Comparison of ENCODE assay signal across 8 cellular contexts in the genomic region with DNA sequence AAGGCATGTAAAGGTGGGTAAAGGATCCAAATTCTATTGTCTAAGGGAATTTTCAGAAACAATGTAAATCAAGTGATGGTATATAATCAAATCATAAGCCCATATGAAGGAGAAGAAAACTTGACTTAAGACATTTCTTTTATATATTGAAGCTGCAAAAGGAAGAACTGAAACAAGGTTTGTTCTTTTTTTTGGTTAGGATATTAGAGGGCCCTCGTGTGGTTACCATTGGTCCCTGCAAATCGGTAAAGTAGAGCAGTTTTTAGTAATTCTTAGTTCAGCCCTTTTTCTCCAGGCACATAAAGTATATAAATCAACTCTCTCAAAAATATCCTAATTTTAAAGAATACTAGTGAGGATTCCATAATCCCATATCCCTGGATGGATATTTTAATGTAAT.
DNase-seq lines count a peak whose midpoint lies in the region; ATAC-seq and TF ChIP-seq lines count a peak whose summit lies in the region.

No MANE protein-coding gene starts in this region.

- H2BK15ac ChIP-seq in neuronal stem cell (ENCODE audit: low read length) = no peak overlapping the region

- H3K27ac ChIP-seq in CD4-positive, alpha-beta T cell (ENCODE audit: low read depth, low read length) = no peak overlapping the region
- H3K27ac ChIP-seq in stomach (no peak overlapping the region), neuronal stem cell (replicated peaks; ENCODE audit: low read length) (no peak overlapping the region)

- H2BK120ac ChIP-seq in neuronal stem cell (ENCODE audit: low read depth, low read length) = no peak overlapping the region

- no peak overlapping the region for H3K23ac ChIP-seq in neuronal stem cell (ENCODE audit: low read depth, low read length, poor library complexity)

- peak in 3 of 10 experiments; percentile 9 to 37 (median 15) for DNase-seq in CD4-positive, alpha-beta T cell
- DNase-seq in H7 (peak; percentile 26), T-cell (peak in 23 of 34 experiments; percentile 16 to 53 (median 34)), fibroblast of mammary gland (ENCODE audit: low read depth) (peak; percentile 70), stomach (no peak), neuronal stem cell (ENCODE audit: low spot score) (no peak), inferior parietal cortex (ENCODE audit: extremely low spot score) (no peak)

- H3K27me3 Mint-ChIP-seq in CD4-positive, alpha-beta T cell = no peaks in the 10 kb centered on the region
- H3K27me3 Mint-ChIP-seq in T-cell = no peaks in the 10 kb centered on the region

- H3K14ac ChIP-seq in neuronal stem cell (ENCODE audit: low read length) = no peak overlapping the region

- H2BK5ac ChIP-seq in neuronal stem cell (ENCODE audit: low read length) = no peak overlapping the region

- no peaks in the 10 kb centered on the region for H3K9me3 ChIP-seq in CD4-positive, alpha-beta T cell (ENCODE audit: control insufficient read depth, low read length)
- H3K9me3 ChIP-seq in stomach = no peaks in the 10 kb centered on the region
- no peaks in the 10 kb centered on the region for H3K9me3 ChIP-seq in neuronal stem cell (replicated peaks in 1 of 2; ENCODE audit: control insufficient read depth in 2 of 2, insufficient read depth in 1 of 2, low read depth in 1 of 2, low read length in 2 of 2)

- H2BK12ac ChIP-seq in neuronal stem cell (ENCODE audit: low read length) = no peak overlapping the region

- H3K27ac Mint-ChIP-seq in CD4-positive, alpha-beta T cell = peak overlapping the region; percentile 79
- peak overlapping the region; percentile 39 to 68 for H3K27ac Mint-ChIP-seq in T-cell

- H3K4me3 ChIP-seq in H7 (ENCODE audit: insufficient read depth, low read depth, low read length) = no peak overlapping the region
- no peak overlapping the region for H3K4me3 ChIP-seq in fibroblast of mammary gland (ENCODE audit: control insufficient read depth, low read depth, low read length)
- no peak overlapping the region for H3K4me3 ChIP-seq in stomach
- H3K4me3 ChIP-seq in neuronal stem cell (ENCODE audit: low read length in 2 of 2) = no peak overlapping the region

- CTCF ChIA-PET in CD4-positive, alpha-beta T cell (lab: Charles Lee) = interaction anchor here (0.6 to 3.4 kb wide), 26 partner anchors 9 to 209 kb away, joined by 3 to 18 read pairs (median 4); partner anchors contain the start of genes DNAH7 and STK17B
- CTCF ChIA-PET in T-cell (lab: Charles Lee) = interaction anchor here (0.9 to 6.7 kb wide), 35 partner anchors 9 to 209 kb away, joined by 3 to 68 read pairs (median 5); partner anchors contain the start of genes DNAH7 (in 1 of the 2) and STK17B (in 1 of the 2)

- peaks cover 70% of the 10 kb centered on the region for H3K4me1 Mint-ChIP-seq in CD4-positive, alpha-beta T cell (ENCODE audit: low read depth)
- peaks cover 52 to 55% (median 52%) of the 10 kb centered on the region in 3 donors for H3K4me1 Mint-ChIP-seq in T-cell

- H2AFZ ChIP-seq in neuronal stem cell (ENCODE audit: low read length) = no peak overlapping the region

- H3K27me3 ChIP-seq in CD4-positive, alpha-beta T cell (ENCODE audit: control insufficient read depth, insufficient read depth, low read length) = no peaks in the 10 kb centered on the region
- H3K27me3 ChIP-seq in H7 (ENCODE audit: control insufficient read depth, insufficient read depth, low read length) (no peaks in the 10 kb centered on the region), stomach (no peaks in the 10 kb centered on the region), neuronal stem cell (ENCODE audit: control insufficient read depth in 3 of 3, insufficient read depth in 3 of 3, low read depth in 1 of 3, low read length in 3 of 3) (no peaks in the 10 kb centered on the region)

- peak; percentile 59 for ATAC-seq in CD4-positive, alpha-beta T cell (ENCODE audit: poor library complexity)
- ATAC-seq in T-cell (replicated peaks in 1 of 4) (peak; percentile 43 to 58 (median 48)), HG02840 (IDR thresholded peaks at IDR 0.05; ENCODE audit: low FRiP score, unreplicated experiment) (no peak)

- H3K79me1 ChIP-seq in neuronal stem cell (ENCODE audit: low read depth, low read length) = no peaks in the 10 kb centered on the region

- no peak overlapping the region for H3K9ac ChIP-seq in neuronal stem cell (ENCODE audit: low read depth, low read length, poor library complexity)

- peak; percentile 81 for TF ChIP-seq CTCF in CD4-positive, alpha-beta T cell (IDR thresholded peaks at IDR 0.05)
- TF ChIP-seq CTCF in fibroblast of mammary gland (conservative IDR thresholded peaks at IDR 0.05; ENCODE audit: control insufficient read depth, insufficient read depth, low read depth, low read length) (peak; percentile 69), stomach (IDR thresholded peaks at IDR 0.05) (peak in 5 of 7 experiments; percentile 21 to 50 (median 42))

- TF ChIP-seq EP300 in stomach (IDR thresholded peaks at IDR 0.05) = no peak

- no peak overlapping the region for H3K18ac ChIP-seq in neuronal stem cell (ENCODE audit: low read length)

- peaks cover 0 to 18% (median 5%) of the 10 kb centered on the region in 4 donors for H3K4me1 ChIP-seq in stomach
- H3K4me1 ChIP-seq in neuronal stem cell (ENCODE audit: control insufficient read depth in 2 of 2, insufficient read depth in 1 of 2, low read depth in 1 of 2, low read length in 2 of 2) = peaks cover 0 to 2% of the 10 kb centered on the region in 2 donors

- 34 to 47% (median 38%) methylated on average over 2 of the region's 2 CpGs for WGBS in stomach, 5 donors
- no CpG with 5 or more reads among the region's 2 CpGs for WGBS in neuronal stem cell (ENCODE audit: extremely low coverage in 2 of 2, insufficient read length in 2 of 2, insufficient replicate concordance in 1 of 2), 2 donors

- no peak overlapping the region for H3K4ac ChIP-seq in neuronal stem cell (ENCODE audit: low read length)

- H3K4me3 Mint-ChIP-seq in CD4-positive, alpha-beta T cell = peak overlapping the region; percentile 11
- H3K4me3 Mint-ChIP-seq in T-cell = peak overlapping the region in 1 of 3 donors; percentile 55

- H3K4me2 ChIP-seq in neuronal stem cell (ENCODE audit: insufficient read depth, low read length, poor library complexity, severe bottlenecking) = no peak overlapping the region

- H4K8ac ChIP-seq in neuronal stem cell (ENCODE audit: low read depth, low read length) = no peak overlapping the region

- no peak for TF ChIP-seq POLR2A in stomach (IDR thresholded peaks at IDR 0.05)

- H3K9me3 Mint-ChIP-seq in CD4-positive, alpha-beta T cell = no peaks in the 10 kb centered on the region
- H3K9me3 Mint-ChIP-seq in T-cell = no peaks in the 10 kb centered on the region

- H3K36me3 ChIP-seq in H7 (replicated peaks; ENCODE audit: control insufficient read depth, insufficient read depth, low read length) (no peaks in the 10 kb centered on the region), stomach (no peaks in the 10 kb centered on the region), neuronal stem cell (replicated peaks in 1 of 2; ENCODE audit: control insufficient read depth in 2 of 2, insufficient read depth in 2 of 2, low read length in 2 of 2) (no peaks in the 10 kb centered on the region)

- H2AK5ac ChIP-seq in neuronal stem cell (ENCODE audit: low read depth, low read length) = no peak overlapping the region

- H3K36me3 Mint-ChIP-seq in CD4-positive, alpha-beta T cell (ENCODE audit: low read depth) = no peaks in the 10 kb centered on the region
- H3K36me3 Mint-ChIP-seq in T-cell = no peaks in the 10 kb centered on the region

- POLR2A ChIA-PET in CD4-positive, alpha-beta T cell (lab: Charles Lee) = interaction anchor here (0.9 to 3.7 kb wide), 29 partner anchors 9 to 208 kb away, joined by 3 to 60 read pairs (median 7); partner anchors contain the start of genes DNAH7 and STK17B
- POLR2A ChIA-PET in T-cell (lab: Charles Lee) = interaction anchor here (0.5 to 1.9 kb wide), 19 partner anchors 14 to 143 kb away, joined by 3 to 7 read pairs (median 3); partner anchors contain the start of gene STK17B (in 1 of the 2)

- no peak overlapping the region for H4K91ac ChIP-seq in neuronal stem cell (ENCODE audit: low read depth, low read length, poor library complexity)

- intact Hi-C loops in CD4-positive, alpha-beta T cell (cut with DNase I, micrococcal nuclease) = loop anchor here (1.0 to 5.0 kb wide), 10 partner anchors 14 to 198 kb away; partner anchors contain the start of gene STK17B (in 1 of the 2)
- intact Hi-C loops in stomach (cut with DNase I; ENCODE audit: low total_unique reads) = no loop called here

Comparison
In these comparisons a context has a peak if more than half of its experiments do, and no peak if none do; other contexts are left out.
1. DNase-seq: peak in H7 (single experiment), T-cell (23 of 34) and fibroblast of mammary gland (single experiment); none in stomach (single experiment), neuronal stem cell (single experiment) and inferior parietal cortex (single experiment).
2. Peak in every context shown above with its lines, with median percentiles within 50 percentile points of each other: CTCF ChIP-seq.